Comparison of ENCODE assay signal across 8 cellular contexts in genomic region chr19:48635966-48636858, GRCh38. TPM values are rescaled to one million over a fixed set of nuclear protein-coding genes. Genes with fewer than 3 reads are reported as not detected.
DNase-seq lines count a peak whose midpoint lies in the region; ATAC-seq and TF ChIP-seq lines count a peak whose summit lies in the region.

No MANE protein-coding gene starts in this region.

- DNase-seq in COLO668 (lab: John Stamatoyannopoulos, UW; ENCODE audit: unreplicated experiment) (peak; percentile 32), Karpas-422 (peak; percentile 65), astrocyte of the spinal cord (ENCODE audit: low read depth, low spot score) (no peak), right lobe of liver (peak; percentile 52 to 63 (median 61)), OCI-M2 (lab: John Stamatoyannopoulos, UW; ENCODE audit: unreplicated experiment) (no peak), middle frontal gyrus (ENCODE audit: extremely low spot score, low spot score) (no peak)

- no peak for TF ChIP-seq POLR2A in right lobe of liver (IDR thresholded peaks at IDR 0.05)

- H3K9ac ChIP-seq in Karpas-422 (ENCODE audit: low read length), result peak overlapping the region; percentile 83

- in situ Hi-C loops in astrocyte of the spinal cord (cut with HindIII; ENCODE audit: low sequenced_read_pairs), result no loop called here

- H3K9me3 ChIP-seq in Karpas-422 (ENCODE audit: low read length) (no peaks in the 10 kb centered on the region), right lobe of liver (no peaks in the 10 kb centered on the region), thymus (ENCODE audit: control insufficient read depth) (no peaks in the 10 kb centered on the region)

- H3K9me2 ChIP-seq in Karpas-422 (replicated peaks; ENCODE audit: insufficient read depth, low read length), result no peaks in the 10 kb centered on the region; the same call in 1 of the 2 replicates

- under 1% methylated on average over 18 of the region's 35 CpGs for WGBS in right lobe of liver (ENCODE audit: insufficient coverage, low coverage, low lambda C conversion rate, missing lambda C conversion rate)
- under 1% methylated on average over 35 of the region's 35 CpGs for WGBS in thymus

- no peaks in the 10 kb centered on the region for H4K20me1 ChIP-seq in Karpas-422 (ENCODE audit: insufficient read depth, low read depth, low read length)

- peaks cover 4% of the 10 kb centered on the region; the same call in 1 of the 2 replicates for H3K79me2 ChIP-seq in Karpas-422 (ENCODE audit: low read length)

- peak overlapping the region; percentile 86 for H3K4me2 ChIP-seq in Karpas-422 (ENCODE audit: low read depth, low read length, poor library complexity, severe bottlenecking)

- H2AFZ ChIP-seq in Karpas-422 (ENCODE audit: low read length), result no peak overlapping the region

- H3K36me3 ChIP-seq in Karpas-422 (ENCODE audit: insufficient read depth, low read length) (no peaks in the 10 kb centered on the region), right lobe of liver (no peaks in the 10 kb centered on the region), thymus (ENCODE audit: control insufficient read depth, insufficient read depth) (peaks cover 7% of the 10 kb centered on the region)

- H3K4me1 ChIP-seq in Karpas-422 (ENCODE audit: low read length) (peaks cover 48% of the 10 kb centered on the region), right lobe of liver (peaks cover 0 to 31% (median 16%) of the 10 kb centered on the region in 4 donors), thymus (ENCODE audit: control insufficient read depth, insufficient read depth, low read length) (peaks cover 23% of the 10 kb centered on the region)

- H3K4me3 ChIP-seq in Karpas-422 (ENCODE audit: low read length) (peak overlapping the region; percentile 88), astrocyte of the spinal cord (ENCODE audit: low read depth, low read length) (peak overlapping the region; percentile 54), right lobe of liver (peak overlapping the region; percentile 62 to 74 (median 72)), thymus (ENCODE audit: low read length) (peak overlapping the region; percentile 77)

- no peak for TF ChIP-seq CTCF in astrocyte of the spinal cord (IDR thresholded peaks at IDR 0.05; ENCODE audit: low read depth, low read length)
- no peak for TF ChIP-seq CTCF in right lobe of liver (IDR thresholded peaks at IDR 0.05)

- ATAC-seq in right lobe of liver, result no peak
- no peak for ATAC-seq in GM19463 (IDR thresholded peaks at IDR 0.05; ENCODE audit: unreplicated experiment)

- H3K27me3 ChIP-seq in Karpas-422 (ENCODE audit: low read length) (no peaks in the 10 kb centered on the region), right lobe of liver (no peaks in the 10 kb centered on the region), thymus (ENCODE audit: control insufficient read depth, insufficient read depth) (no peaks in the 10 kb centered on the region)

- peak overlapping the region; percentile 88 for H3K27ac ChIP-seq in Karpas-422 (ENCODE audit: low read length)
- peak overlapping the region; percentile 87 to 97 (median 88) for H3K27ac ChIP-seq in right lobe of liver
- peak overlapping the region; percentile 91 for H3K27ac ChIP-seq in thymus (ENCODE audit: low read depth)

- intact Hi-C loops in right lobe of liver (cut with DNase I), result no loop called here

RNA-seq across cellular contexts. Expression of gene DBP, which starts 1.0 kb away (rescaled TPM):
- 8.5 and 16.4 TPM in 2 replicates for total RNA-seq in Karpas-422 (2014; rRNA removed; shearing (Covaris generic); ENCODE audit: low replicate concordance)
- total RNA-seq in right lobe of liver, result 10 to 100 TPM in 2 of 6 experiments, 1 to 10 TPM in 4; 1.8 to 11.6 (median 3.3) TPM
- polyA plus RNA-seq in thymus, result 21.2 TPM

RNA-seq across cellular contexts. Expression of gene CA11, which starts 9.8 kb away (rescaled TPM):
- total RNA-seq in Karpas-422 (2014; rRNA removed; shearing (Covaris generic); ENCODE audit: low replicate concordance), result not detected in 2 replicates
- 1 to 10 TPM in 2 of 6 experiments, under 1 TPM in 4; 0.25 to 2.0 (median 0.54) TPM for total RNA-seq in right lobe of liver
- 15.3 TPM for polyA plus RNA-seq in thymus

RNA-seq across cellular contexts. Expression of gene SPHK2, which starts 16.9 kb away (rescaled TPM):
- 23.0 and 30.6 TPM in 2 replicates for total RNA-seq in Karpas-422 (2014; rRNA removed; shearing (Covaris generic); ENCODE audit: low replicate concordance)
- total RNA-seq in right lobe of liver, result 10 to 100 TPM; 11.4 to 30.1 (median 17.2) TPM
- polyA plus RNA-seq in thymus, result 13.4 TPM

RNA-seq across cellular contexts. Expression of gene RPL18, which starts 17.2 kb away (rescaled TPM):
- total RNA-seq in Karpas-422 (2014; rRNA removed; shearing (Covaris generic); ENCODE audit: low replicate concordance), result 3,031 and 4,148 TPM in 2 replicates
- total RNA-seq in right lobe of liver, result 100 to 1,000 TPM; 355 to 867 (median 385) TPM
- polyA plus RNA-seq in thymus, result 2,606 TPM

RNA-seq across cellular contexts. Expression of gene FAM83E, which starts 21.3 kb away (rescaled TPM):
- total RNA-seq in Karpas-422 (2014; rRNA removed; shearing (Covaris generic); ENCODE audit: low replicate concordance), result 1.0 and 1.2 TPM in 2 replicates
- total RNA-seq in right lobe of liver, result under 1 TPM in 2 of 6 experiments, not detected in 4; 0.22 to 0.37 TPM
- polyA plus RNA-seq in thymus, result 2.2 TPM

Comparison
In these comparisons a context has a peak if more than half of its experiments do, and no peak if none do; other contexts are left out.
1. DNase-seq: peak in COLO668 (single experiment), Karpas-422 (single experiment) and right lobe of liver (3 of 3); none in astrocyte of the spinal cord (single experiment), OCI-M2 (single experiment) and middle frontal gyrus (single experiment).
2. Peak in every context shown above with its lines, with median percentiles within 50 percentile points of each other: H3K27ac ChIP-seq and H3K4me3 ChIP-seq.